1 cellular context compared by ENCODE assay signal in the genomic region with DNA sequence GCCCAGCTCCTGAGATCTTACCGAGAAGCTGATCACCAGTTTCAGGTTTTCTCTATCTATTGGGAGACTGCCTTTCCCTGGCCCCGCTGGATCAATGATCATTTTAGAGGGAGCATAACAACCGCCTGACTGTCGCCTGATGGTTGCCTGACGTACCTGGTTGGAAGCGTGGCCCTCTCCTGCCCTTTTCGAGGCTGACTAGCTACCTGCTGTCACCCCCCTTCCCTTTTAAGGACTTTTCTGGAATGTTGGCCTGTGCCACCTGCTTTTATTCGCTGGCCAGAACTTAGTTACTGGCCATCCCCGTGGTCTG.
TF ChIP-seq lines count a peak whose summit lies in the region.

No MANE protein-coding gene starts in this region.

TF ChIP-seq in GM12878, 131 proteins besides CTCF, POLR2A, EP300 and RAD21:
- TF ChIP-seq, protein P1, sequence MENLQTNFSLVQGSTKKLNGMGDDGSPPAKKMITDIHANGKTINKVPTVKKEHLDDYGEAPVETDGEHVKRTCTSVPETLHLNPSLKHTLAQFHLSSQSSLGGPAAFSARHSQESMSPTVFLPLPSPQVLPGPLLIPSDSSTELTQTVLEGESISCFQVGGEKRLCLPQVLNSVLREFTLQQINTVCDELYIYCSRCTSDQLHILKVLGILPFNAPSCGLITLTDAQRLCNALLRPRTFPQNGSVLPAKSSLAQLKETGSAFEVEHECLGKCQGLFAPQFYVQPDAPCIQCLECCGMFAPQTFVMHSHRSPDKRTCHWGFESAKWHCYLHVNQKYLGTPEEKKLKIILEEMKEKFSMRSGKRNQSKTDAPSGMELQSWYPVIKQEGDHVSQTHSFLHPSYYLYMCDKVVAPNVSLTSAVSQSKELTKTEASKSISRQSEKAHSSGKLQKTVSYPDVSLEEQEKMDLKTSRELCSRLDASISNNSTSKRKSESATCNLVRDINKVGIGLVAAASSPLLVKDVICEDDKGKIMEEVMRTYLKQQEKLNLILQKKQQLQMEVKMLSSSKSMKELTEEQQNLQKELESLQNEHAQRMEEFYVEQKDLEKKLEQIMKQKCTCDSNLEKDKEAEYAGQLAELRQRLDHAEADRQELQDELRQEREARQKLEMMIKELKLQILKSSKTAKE (IDR thresholded peaks at IDR 0.05; ENCODE audit: low read depth, poor library complexity, severe bottlenecking) = no peak
- no peak for TF ChIP-seq HDGF (IDR thresholded peaks at IDR 0.05)
- no peak for TF ChIP-seq MYC (IDR thresholded peaks at IDR 0.05; ENCODE audit: insufficient read depth, insufficient read length, insufficient replicate concordance, low read length, severe bottlenecking)
- no peak for TF ChIP-seq TCF12 (IDR thresholded peaks at IDR 0.05; ENCODE audit: low read depth, low read length)
- TF ChIP-seq, protein P2, sequence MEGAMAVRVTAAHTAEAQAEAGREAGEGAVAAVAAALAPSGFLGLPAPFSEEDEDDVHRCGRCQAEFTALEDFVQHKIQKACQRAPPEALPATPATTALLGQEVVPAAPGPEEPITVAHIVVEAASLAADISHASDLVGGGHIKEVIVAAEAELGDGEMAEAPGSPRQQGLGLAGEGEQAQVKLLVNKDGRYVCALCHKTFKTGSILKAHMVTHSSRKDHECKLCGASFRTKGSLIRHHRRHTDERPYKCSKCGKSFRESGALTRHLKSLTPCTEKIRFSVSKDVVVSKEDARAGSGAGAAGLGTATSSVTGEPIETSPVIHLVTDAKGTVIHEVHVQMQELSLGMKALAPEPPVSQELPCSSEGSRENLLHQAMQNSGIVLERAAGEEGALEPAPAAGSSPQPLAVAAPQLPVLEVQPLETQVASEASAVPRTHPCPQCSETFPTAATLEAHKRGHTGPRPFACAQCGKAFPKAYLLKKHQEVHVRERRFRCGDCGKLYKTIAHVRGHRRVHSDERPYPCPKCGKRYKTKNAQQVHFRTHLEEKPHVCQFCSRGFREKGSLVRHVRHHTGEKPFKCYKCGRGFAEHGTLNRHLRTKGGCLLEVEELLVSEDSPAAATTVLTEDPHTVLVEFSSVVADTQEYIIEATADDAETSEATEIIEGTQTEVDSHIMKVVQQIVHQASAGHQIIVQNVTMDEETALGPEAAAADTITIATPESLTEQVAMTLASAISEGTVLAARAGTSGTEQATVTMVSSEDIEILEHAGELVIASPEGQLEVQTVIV (IDR thresholded peaks at IDR 0.05; ENCODE audit: borderline replicate concordance, partially characterized antibody) = no peak
- no peak for TF ChIP-seq STAT1 (conservative IDR thresholded peaks at IDR 0.05)
- no peak for TF ChIP-seq RELA (IDR thresholded peaks at IDR 0.05; ENCODE audit: borderline replicate concordance, partially characterized antibody)
- no peak for TF ChIP-seq PBX3 (IDR thresholded peaks at IDR 0.05; ENCODE audit: insufficient replicate concordance, low read depth, low read length)
- TF ChIP-seq NR2C2 (IDR thresholded peaks at IDR 0.05; ENCODE audit: borderline replicate concordance, control insufficient read depth, insufficient read length, low read depth) = no peak
